ENCODE assay signal across 19 cellular contexts in genomic region chr7:107951896-107952295, GRCh38. TPM values are rescaled to one million over a fixed set of nuclear protein-coding genes. Genes with fewer than 3 reads are reported as not detected.
A peak's percentile ranks its signal among the peaks of the same experiment; 100 is the strongest.
DNase-seq lines count a peak whose midpoint lies in the region; ATAC-seq, FAIRE-seq and TF ChIP-seq lines count a peak whose summit lies in the region.
"Had no signal": no experiment of that assay in that cellular context is flagged by ENCODE, and none has a peak within 500 bp of the region (broad histone marks: within the 10 kb centered on the region; RNA-seq: fewer than 3 reads in every experiment).

No MANE protein-coding gene starts in this region.

- H2AFZ ChIP-seq in K562 (ENCODE audit: low read depth, low read length): no peak overlapping the region
- H2AFZ ChIP-seq: GM23248 had no signal

- no peak overlapping the region for H3K27ac Mint-ChIP-seq in glutamatergic neuron (ENCODE audit: unreplicated experiment)

- ATAC-seq in K562 (no peak), left lung (peak; percentile 28)

- peak overlapping the region; percentile 18; the same call in 1 of the 2 replicates for H3K9ac ChIP-seq in HUES64 (ENCODE audit: low read depth, low read length)
- H3K9ac ChIP-seq in K562 (ENCODE audit: insufficient read depth in 1 of 2, low read depth in 2 of 2, low read length in 2 of 2): 0 out of 4 replicates have a peak overlapping the region, but pooled peaks of 1 of the 2 experiments have one; percentile 5
- H3K9ac ChIP-seq: GM23248 had no signal

- no peaks in the 10 kb centered on the region for H3K27me3 ChIP-seq in HUES64 (ENCODE audit: insufficient read depth, low read length)
- H3K27me3 ChIP-seq in K562 (ENCODE audit: control insufficient read depth in 2 of 2, insufficient read depth in 2 of 2, low read length in 2 of 2): no peaks in the 10 kb centered on the region
- H3K27me3 ChIP-seq in left lung: no peaks in the 10 kb centered on the region
- H3K27me3 ChIP-seq in sigmoid colon: no peaks in the 10 kb centered on the region

- in situ Hi-C loops in K562 (cut with MboI): no loop called here
- in situ Hi-C loops in GM13977 (cut with MboI; ENCODE audit: low pct_unique_long_range_greater_than_20kb, low sequenced_read_pairs, unreplicated experiment): no loop called here

- WGBS in HUES64: 96% methylated on average over 9 of the region's 9 CpGs
- 69% methylated on average over 9 of the region's 9 CpGs for WGBS in K562 (ENCODE audit: insufficient coverage, low coverage, missing lambda C conversion rate)
- 89 to 94% methylated on average over 9 of the region's 9 CpGs for WGBS in sigmoid colon, 2 donors

- no peaks in the 10 kb centered on the region for H3K36me3 Mint-ChIP-seq in glutamatergic neuron (ENCODE audit: unreplicated experiment)

- no peaks in the 10 kb centered on the region for H3K4me1 Mint-ChIP-seq in glutamatergic neuron (ENCODE audit: low read depth, unreplicated experiment)

- H3K36me3 ChIP-seq in HUES64 (ENCODE audit: insufficient read depth, low read length) (peaks cover 90% of the 10 kb centered on the region), K562 (ENCODE audit: control insufficient read depth, insufficient read depth, low read length) (peaks cover 9% of the 10 kb centered on the region; the same call in 1 of the 3 replicates), left lung (peaks cover 0 to 26% of the 10 kb centered on the region in 2 donors), sigmoid colon (peaks cover 15 to 94% (median 38%) of the 10 kb centered on the region in 4 donors)

- H3K9me3 ChIP-seq in HUES64 (ENCODE audit: insufficient read depth, low read depth, low read length) (no peaks in the 10 kb centered on the region), K562 (replicated peaks; ENCODE audit: control insufficient read depth, insufficient read depth, low read depth, low read length) (no peaks in the 10 kb centered on the region), left lung (no peaks in the 10 kb centered on the region), sigmoid colon (no peaks in the 10 kb centered on the region)

- H3K27ac ChIP-seq in HUES64 (ENCODE audit: low read depth, low read length) (peak overlapping the region; percentile 34), K562 (ENCODE audit: extremely low read depth, low read depth, low read length) (no peak overlapping the region), left lung (no peak overlapping the region), sigmoid colon (peak overlapping the region; percentile 51 to 74 (median 69))
- H3K27ac ChIP-seq: SK-N-MC had no signal

- no peaks in the 10 kb centered on the region for H3K79me2 ChIP-seq in K562 (ENCODE audit: control insufficient read depth, insufficient read depth, low read length)

- no peak for DNase-seq in K562 (ENCODE audit: extremely low read depth in 1 of 4, low spot score in 3 of 4)
- peak in 1 of 2 donors; percentile 70 for DNase-seq in left lung
- DNase-seq in sigmoid colon: no peak
- no peak for DNase-seq in glutamatergic neuron
- DNase-seq in GM13977 (ENCODE audit: low spot score): no peak
- DNase-seq in putamen (ENCODE audit: low spot score): no peak
- no peak for DNase-seq in GOT3 (lab: John Stamatoyannopoulos, UW)
- DNase-seq: activated CD8-positive, alpha-beta memory T cell treated with anti-CD3 and anti-CD28 coated beads for 24 hours; anterior cingulate cortex; C1 segment of cervical spinal cord; DND-41; Karpas-422; NCI-H146; nucleus accumbens; small intestine; stimulated activated naive CD4-positive, alpha-beta T cell treated with Interleukin-2 at 50 U/mL for 16 hours had no signal

- no peak for TF ChIP-seq CTCF in K562 (IDR thresholded peaks at IDR 0.05 in 2 of 3, conservative IDR thresholded peaks at IDR 0.05 in 1 of 3; ENCODE audit: insufficient read depth in 2 of 3, low read depth in 1 of 3, low read length in 3 of 3)
- no peak for TF ChIP-seq CTCF in left lung (IDR thresholded peaks at IDR 0.05)
- no peak for TF ChIP-seq CTCF in sigmoid colon (IDR thresholded peaks at IDR 0.05)
- no peak for TF ChIP-seq CTCF in glutamatergic neuron (IDR thresholded peaks at IDR 0.05; ENCODE audit: partially characterized antibody, unreplicated experiment)
- no peak for TF ChIP-seq CTCF in GM13977 (IDR thresholded peaks at IDR 0.05; ENCODE audit: extremely low read depth, insufficient read depth, missing control alignments)

- no peak overlapping the region for H3K4me3 Mint-ChIP-seq in glutamatergic neuron (ENCODE audit: unreplicated experiment)

- peaks cover 6% of the 10 kb centered on the region for H3K27me3 Mint-ChIP-seq in glutamatergic neuron (ENCODE audit: unreplicated experiment)

- CTCF ChIA-PET in K562 (lab: Yijun Ruan, JAX; ENCODE audit: low intra/inter-chr PET ratio): no interaction called here

- FAIRE-seq in K562 (lab: Jason Lieb, UNC): no peak
- FAIRE-seq: small intestine had no signal

- no peak for TF ChIP-seq EP300 in K562 (IDR thresholded peaks at IDR 0.05; ENCODE audit: low read length)
- TF ChIP-seq EP300 in sigmoid colon (IDR thresholded peaks at IDR 0.05): no peak

- H3K9me1 ChIP-seq in K562 (ENCODE audit: control insufficient read depth, insufficient read depth, low read length): no peaks in the 10 kb centered on the region

- TF ChIP-seq POLR2A in K562 (conservative IDR thresholded peaks at IDR 0.05): no peak
- no peak for TF ChIP-seq POLR2A in sigmoid colon (IDR thresholded peaks at IDR 0.05)

- peaks cover 21% of the 10 kb centered on the region for H3K4me1 ChIP-seq in HUES64 (ENCODE audit: insufficient read depth, low read length)
- peaks cover 0 to 3% of the 10 kb centered on the region in 2 experiments; a peak in 1 of 5 replicates for H3K4me1 ChIP-seq in K562 (replicated peaks in 1 of 2; ENCODE audit: control insufficient read depth in 2 of 2, insufficient read depth in 2 of 2, low read length in 2 of 2)
- H3K4me1 ChIP-seq in left lung: peaks cover 0 to 19% of the 10 kb centered on the region in 2 donors
- peaks cover 0 to 62% (median 44%) of the 10 kb centered on the region in 4 donors for H3K4me1 ChIP-seq in sigmoid colon

- H3K4me2 ChIP-seq in K562 (ENCODE audit: insufficient read depth, low read length): no peak overlapping the region

- H3K4me3 ChIP-seq in HUES64 (ENCODE audit: low read length): no peak overlapping the region
- no peak overlapping the region for H3K4me3 ChIP-seq in K562
- H3K4me3 ChIP-seq in left lung: no peak overlapping the region
- no peak overlapping the region for H3K4me3 ChIP-seq in sigmoid colon
- H3K4me3 ChIP-seq: GM23248, SK-N-MC had no signal

- BruUV-seq in K562 (replicated peaks; lab: Mats Ljungman, UMichigan): no TSS peak

- no peaks in the 10 kb centered on the region for H3K9me3 Mint-ChIP-seq in glutamatergic neuron (ENCODE audit: unreplicated experiment)

- no peak for TF ChIP-seq RAD21 in K562 (CRISPR knock-in tag; conservative IDR thresholded peaks at IDR 0.05 in 1 of 2, IDR thresholded peaks at IDR 0.05 in 1 of 2)

- POLR2A ChIA-PET in K562 (lab: Yijun Ruan, JAX): interaction anchor here (0.6 to 1.7 kb wide), 2 partner anchors 13 to 121 kb away, joined by 3 to 5 read pairs; no protein-coding TSS in a partner anchor

- intact Hi-C loops in K562 (cut with micrococcal nuclease): no loop called here
- intact Hi-C loops in left lung (cut with DNase I): no loop called here
- intact Hi-C loops in sigmoid colon (cut with DNase I): no loop called here

- H4K20me1 ChIP-seq in K562 (replicated peaks; ENCODE audit: control insufficient read depth, insufficient read depth, low read length): no peaks in the 10 kb centered on the region

TF ChIP-seq in K562, 482 proteins besides CTCF, POLR2A, EP300 and RAD21 (continues in another document):
- TF ChIP-seq BDP1 (IDR thresholded peaks at IDR 0.05; ENCODE audit: insufficient read depth, insufficient read length) (no peak), FOXJ3 (CRISPR knock-in tag; IDR thresholded peaks at IDR 0.05) (no peak), NFIC (IDR thresholded peaks at IDR 0.05) (peak; percentile 57; the same call in 1 of the 2 replicates), CBFA2T3 (IDR thresholded peaks at IDR 0.05) (no peak)

RNA-seq across cellular contexts. Expression of gene LAMB1, which starts 51.1 kb away (rescaled TPM):
- 56.2 TPM for polyA plus RNA-seq in HUES64 (2013, experiment 1 of 2)
- polyA plus RNA-seq in HUES64 (2013, experiment 2 of 2): 61.1 TPM
- total RNA-seq in K562 (2011; cell fraction: chromatin; rRNA removed; ENCODE audit: low replicate concordance): 65.8 and 106 TPM in 2 replicates
- 51.9 and 59.0 TPM in 2 replicates for total RNA-seq in K562 (2011; cell fraction: nucleolus; rRNA removed)
- 55.5 and 61.5 TPM in 2 replicates for total RNA-seq in K562 (2011; cell fraction: nucleoplasm; rRNA removed)
- 10.2 and 10.5 TPM in 2 replicates for total RNA-seq in K562 (2014; rRNA removed)
- total RNA-seq in K562 (2014; rRNA removed; fragmentation: Illumina TruSeq; extraction: Trizol): 9.8 and 14.5 TPM in 2 replicates
- 17.7 and 18.1 TPM in 2 replicates for total RNA-seq in K562 (2015; rRNA removed; fragmentation: Illumina TruSeq; extraction: Trizol)
- total RNA-seq in K562 (2021): 16.6 and 17.3 TPM in 2 replicates
- polyA plus RNA-seq in K562 (2011; rRNA removed): 12.3 and 21.6 TPM in 2 replicates
- polyA plus RNA-seq in K562 (2011; cell fraction: cytosol; rRNA removed): 12.5 and 21.5 TPM in 2 replicates
- polyA plus RNA-seq in K562 (2011; cell fraction: nucleus; rRNA removed): 58.9 and 88.5 TPM in 2 replicates
- polyA plus RNA-seq in K562 (2012): 15.6 and 25.8 TPM in 2 replicates
- polyA plus RNA-seq in K562 (2014; fragmentation: Illumina TruSeq; extraction: Trizol): 13.7 and 14.3 TPM in 2 replicates
- 10 to 100 TPM in 1 of 2 experiments, 1 to 10 TPM in 1; 6.0 to 11.7 TPM for polyA plus RNA-seq in K562 (2014; fragmentation: Nextera tagmentation; extraction: Ambion mirVana)
- polyA plus RNA-seq in K562 (2014; rRNA removed): 9.8 and 16.1 TPM in 2 replicates
- polyA minus RNA-seq in K562 (2011; rRNA and poly(A)+ RNA removed): 30.3 and 34.1 TPM in 2 replicates
- 18.7 and 26.3 TPM in 2 replicates for polyA minus RNA-seq in K562 (2011; cell fraction: cytosol; rRNA and poly(A)+ RNA removed)
- 29.2 and 49.0 TPM in 2 replicates for polyA minus RNA-seq in K562 (2011; cell fraction: nucleus; rRNA and poly(A)+ RNA removed)
- total RNA-seq in left lung: 100 to 1,000 TPM; 175 to 187 TPM
- total RNA-seq in sigmoid colon: 100 to 1,000 TPM; 161 to 246 (median 185) TPM
- polyA plus RNA-seq in sigmoid colon: 100 to 1,000 TPM in 1 of 3 donors, 10 to 100 TPM in 2; 16.9 to 103 (median 22.8) TPM
- total RNA-seq in glutamatergic neuron (ENCODE audit: unreplicated experiment): 326 TPM

Comparison
In these comparisons a context has a peak if more than half of its experiments do, and no peak if none do; other contexts are left out.
1. H3K27ac ChIP-seq: peak in HUES64 (single experiment) and sigmoid colon (4 of 4); none in K562 (single experiment) and left lung (0 of 2).